ENCODE assay signal across 27 cellular contexts in the genomic region with DNA sequence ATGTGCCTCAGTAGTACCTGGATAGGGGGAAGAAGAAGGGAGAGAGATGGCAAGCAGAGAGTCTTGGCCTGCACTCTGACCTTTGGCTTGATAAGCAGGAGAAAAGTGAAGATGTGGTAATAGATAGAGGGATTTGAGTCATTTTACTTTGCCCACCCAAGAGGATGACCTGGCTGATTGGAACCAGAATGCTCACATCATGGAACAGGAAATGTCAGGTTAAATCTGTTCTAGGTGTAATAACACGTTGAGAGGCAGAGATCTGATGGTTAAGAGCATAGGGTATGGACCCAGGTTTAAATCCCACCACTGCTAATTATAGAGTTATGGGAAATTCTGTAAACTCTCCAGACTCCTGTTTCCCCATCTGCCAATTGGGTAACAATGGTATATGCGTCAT. TPM values are rescaled to one million over a fixed set of nuclear protein-coding genes. Genes with fewer than 3 reads are reported as not detected.
"Had no signal": no experiment of that assay in that cellular context is flagged by ENCODE, and none has a peak within 500 bp of the region (broad histone marks: within the 10 kb centered on the region; RNA-seq: fewer than 3 reads in every experiment).

No MANE protein-coding gene starts in this region.

- H3K27me3 Mint-ChIP-seq: effector memory CD8-positive, alpha-beta T cell had no signal

- DNase-seq: effector CD8-positive, alpha-beta T cell; effector memory CD8-positive, alpha-beta T cell; endodermal cell; erythroblast; esophagus squamous epithelium; foreskin fibroblast; foreskin melanocyte; gastrocnemius medialis; glutamatergic neuron; head of caudate nucleus; heart right ventricle; hippocampal formation; left cardiac atrium; left lung; left ventricle myocardium superior; lower lobe of right lung; mesenchymal stem cell; mucosa of descending colon had no signal

- H3K9me3 Mint-ChIP-seq: effector memory CD8-positive, alpha-beta T cell had no signal

- H3K4me1 Mint-ChIP-seq: endodermal cell, mesothelial cell of epicardium had no signal

- H3K36me3 Mint-ChIP-seq: mesothelial cell of epicardium had no signal

- H3K27ac Mint-ChIP-seq: effector memory CD8-positive, alpha-beta T cell; endodermal cell; mesothelial cell of epicardium had no signal

- ATAC-seq: effector memory CD8-positive, alpha-beta T cell; esophagus mucosa; gastrocnemius medialis; heart right ventricle; left cardiac atrium; left lung; left ventricle myocardium superior; lower lobe of right lung; mucosa of descending colon had no signal

- H3K4me3 Mint-ChIP-seq: effector memory CD8-positive, alpha-beta T cell; endodermal cell; mesothelial cell of epicardium had no signal

RNA-seq across cellular contexts. Expression of gene CCL18, which starts 8.2 kb away (rescaled TPM):
- total RNA-seq: cerebellum, dermis microvascular lymphatic vessel endothelial cell, endodermal cell, glomerular endothelial cell, kidney epithelial cell, lung microvascular endothelial cell, mesothelial cell of epicardium had no signal

RNA-seq across cellular contexts. Expression of gene CCL3, which starts 34.0 kb away (rescaled TPM):
- total RNA-seq: dermis microvascular lymphatic vessel endothelial cell, endodermal cell, esophagus mucosa, glomerular endothelial cell, left ventricle myocardium superior, lung microvascular endothelial cell, mesothelial cell of epicardium had no signal

RNA-seq across cellular contexts. Expression of gene CCL23, which starts 38.1 kb away (rescaled TPM):
- total RNA-seq: cerebellum, dermis microvascular lymphatic vessel endothelial cell, endodermal cell, gastrocnemius medialis, glomerular endothelial cell, kidney epithelial cell, left ventricle myocardium superior, mesothelial cell of epicardium had no signal

RNA-seq across cellular contexts. Expression of gene CCL4, which starts 47.7 kb away (rescaled TPM):
- total RNA-seq: dermis microvascular lymphatic vessel endothelial cell, endodermal cell, esophagus mucosa, glomerular endothelial cell, kidney epithelial cell, lung microvascular endothelial cell, mesothelial cell of epicardium had no signal

RNA-seq across cellular contexts. Expression of gene CCL15, which starts 54.6 kb away (rescaled TPM):
- total RNA-seq: cerebellum, dermis microvascular lymphatic vessel endothelial cell, endodermal cell, esophagus squamous epithelium, gastrocnemius medialis, glomerular endothelial cell, heart right ventricle, kidney epithelial cell, left cardiac atrium, left ventricle myocardium superior, lower leg skin, lung microvascular endothelial cell, mesenteric fat pad, mesothelial cell of epicardium had no signal
